In the genomic region with DNA sequence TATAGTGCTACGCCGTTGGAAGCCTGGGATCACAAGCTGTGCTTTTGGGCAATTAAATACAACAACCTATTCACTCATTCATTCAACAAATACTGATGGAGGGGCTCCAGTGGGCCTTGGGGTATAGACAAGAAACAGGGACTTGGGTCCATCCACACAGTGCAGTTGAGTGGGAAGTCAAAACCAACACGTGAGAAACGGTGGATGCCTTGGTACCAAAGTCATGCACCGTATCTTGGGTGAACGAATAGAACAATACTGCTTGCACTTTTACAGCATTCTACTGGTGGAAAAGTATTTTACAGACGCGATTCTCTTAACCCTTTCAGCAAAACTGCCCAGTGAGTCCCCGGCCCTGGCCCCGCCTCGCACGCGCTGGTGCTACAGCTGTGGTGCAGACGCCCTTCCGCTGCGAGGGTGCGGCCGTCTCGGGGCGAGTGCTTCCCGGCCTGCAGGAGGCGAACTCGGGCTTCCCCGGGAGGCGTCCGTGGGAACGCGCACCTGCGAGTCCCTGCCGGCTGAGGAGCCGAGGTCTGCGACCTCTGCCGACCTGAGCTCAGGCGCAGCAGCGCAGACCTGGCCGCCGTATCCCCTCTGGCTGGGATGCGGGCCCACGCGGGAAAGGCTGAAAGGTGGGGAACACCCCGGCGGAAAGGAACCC, we compare ENCODE assay signal across 8 cellular contexts. TPM values are rescaled to one million over a fixed set of nuclear protein-coding genes. Genes with fewer than 3 reads are reported as not detected.
A peak's percentile ranks its signal among the peaks of the same experiment; 100 is the strongest.
DNase-seq lines count a peak whose midpoint lies in the region; ATAC-seq, FAIRE-seq and TF ChIP-seq lines count a peak whose summit lies in the region.

No MANE protein-coding gene starts in this region.

- H4K20me1 ChIP-seq in endothelial cell of umbilical vein (replicated peaks; ENCODE audit: control insufficient read depth, extremely low read depth, insufficient read depth, low read length), result peaks cover 3% of the 10 kb centered on the region

- peak overlapping the region; percentile 75 for H3K4me3 Mint-ChIP-seq in activated CD8-positive, alpha-beta T cell treated with anti-CD3 and anti-CD28 coated beads, Interleukin-2, amount 10 ng/mL, durations not matched to agents 7 days and 5 days

- H3K4me2 ChIP-seq in endothelial cell of umbilical vein (ENCODE audit: insufficient read depth, low read length), result peak overlapping the region; percentile 76

- peak overlapping the region; percentile 60 for H3K4me3 ChIP-seq in A673 (ENCODE audit: low read depth, low read length, poor library complexity, severe bottlenecking)
- H3K4me3 ChIP-seq in endothelial cell of umbilical vein (replicated peaks in 1 of 3; ENCODE audit: insufficient read depth in 1 of 3, low read depth in 1 of 3, low read length in 3 of 3), result peak overlapping the region; percentile 16 to 64 (median 53)
- H3K4me3 ChIP-seq in mucosa of descending colon, result peak overlapping the region; percentile 27

- H3K9me3 ChIP-seq in A673 (ENCODE audit: low read depth, low read length, poor library complexity, severe bottlenecking) (no peaks in the 10 kb centered on the region), endothelial cell of umbilical vein (replicated peaks; ENCODE audit: control insufficient read depth, insufficient read depth, low read length) (no peaks in the 10 kb centered on the region), mucosa of descending colon (no peaks in the 10 kb centered on the region)

- no peaks in the 10 kb centered on the region for H3K9me3 Mint-ChIP-seq in activated CD8-positive, alpha-beta T cell treated with anti-CD3 and anti-CD28 coated beads, Interleukin-2, amount 10 ng/mL, durations not matched to agents 7 days and 5 days (ENCODE audit: insufficient read depth)

- H3K4me1 ChIP-seq in A673 (ENCODE audit: insufficient read depth, low read length, poor library complexity, severe bottlenecking), result no peaks in the 10 kb centered on the region
- peaks cover 13% of the 10 kb centered on the region for H3K4me1 ChIP-seq in endothelial cell of umbilical vein (ENCODE audit: control insufficient read depth, extremely low read depth, insufficient read depth, low read length)
- H3K4me1 ChIP-seq in mucosa of descending colon (ENCODE audit: low read depth), result no peaks in the 10 kb centered on the region

- H3K27ac Mint-ChIP-seq in activated CD8-positive, alpha-beta T cell treated with anti-CD3 and anti-CD28 coated beads, Interleukin-2, amount 10 ng/mL, durations not matched to agents 7 days and 5 days, result peak overlapping the region; percentile 55

- no peaks in the 10 kb centered on the region for H3K36me3 ChIP-seq in A673 (ENCODE audit: insufficient read depth, low read length, poor library complexity, severe bottlenecking)
- H3K36me3 ChIP-seq in endothelial cell of umbilical vein (ENCODE audit: control insufficient read depth in 2 of 2, extremely low read depth in 1 of 2, insufficient read depth in 2 of 2, low read length in 2 of 2), result no peaks in the 10 kb centered on the region
- H3K36me3 ChIP-seq in mucosa of descending colon (ENCODE audit: low read depth), result no peaks in the 10 kb centered on the region

- peak overlapping the region; percentile 95 for H2AFZ ChIP-seq in endothelial cell of umbilical vein (ENCODE audit: low read depth, low read length)

- ATAC-seq in GM18519 (IDR thresholded peaks at IDR 0.05; ENCODE audit: low FRiP score, unreplicated experiment) (peak; percentile 30), HG03060 (IDR thresholded peaks at IDR 0.05; ENCODE audit: low read depth, unreplicated experiment) (peak; percentile 33), mucosa of descending colon (peak; percentile 88)
- ATAC-seq in activated CD8-positive, alpha-beta T cell treated with anti-CD3 and anti-CD28 coated beads, Interleukin-2, amount 10 ng/mL, durations not matched to agents 7 days and 5 days, result peak; percentile 77

- no peaks in the 10 kb centered on the region for H3K36me3 Mint-ChIP-seq in activated CD8-positive, alpha-beta T cell treated with anti-CD3 and anti-CD28 coated beads, Interleukin-2, amount 10 ng/mL, durations not matched to agents 7 days and 5 days (ENCODE audit: low read depth)

- H3K27me3 Mint-ChIP-seq in activated CD8-positive, alpha-beta T cell treated with anti-CD3 and anti-CD28 coated beads, Interleukin-2, amount 10 ng/mL, durations not matched to agents 7 days and 5 days (ENCODE audit: low read depth), result peaks cover 43% of the 10 kb centered on the region

- H3K27ac ChIP-seq in A673 (ENCODE audit: low read depth, low read length, poor library complexity, severe bottlenecking) (no peak overlapping the region), endothelial cell of umbilical vein (ENCODE audit: insufficient read depth, low read depth, low read length) (no peak overlapping the region)

- TF ChIP-seq CTCF in A673 (conservative IDR thresholded peaks at IDR 0.05; ENCODE audit: low read depth, low read length), result peak; percentile 71
- peak; percentile 64 to 76 for TF ChIP-seq CTCF in endothelial cell of umbilical vein (IDR thresholded peaks at IDR 0.05; ENCODE audit: extremely low read depth in 1 of 2, insufficient read depth in 1 of 2, low read depth in 1 of 2, low read length in 2 of 2)
- TF ChIP-seq CTCF in mucosa of descending colon (IDR thresholded peaks at IDR 0.05), result peak; percentile 42

- intact Hi-C loops in A673 (cut with micrococcal nuclease; ENCODE audit: unreplicated experiment) (loop anchor here (10.0 kb wide), 1 partner anchor 296 kb away; no protein-coding TSS in a partner anchor), endothelial cell of umbilical vein (cut with micrococcal nuclease) (loop anchor here (1.0 to 5.0 kb wide), 5 partner anchors 112 to 309 kb away; a partner anchor contains a TSS), mucosa of descending colon (cut with DNase I, micrococcal nuclease) (no loop called here)

- no peaks in the 10 kb centered on the region for H3K79me2 ChIP-seq in endothelial cell of umbilical vein (ENCODE audit: control insufficient read depth, insufficient read depth, low read length)

- peak overlapping the region; percentile 8 for H3K9ac ChIP-seq in endothelial cell of umbilical vein (replicated peaks; ENCODE audit: extremely low read depth, insufficient read depth, low read length)

- TF ChIP-seq POLR2A in endothelial cell of umbilical vein (IDR thresholded peaks at IDR 0.05; ENCODE audit: low read depth, low read length), result no peak

- H3K9me1 ChIP-seq in endothelial cell of umbilical vein (replicated peaks; ENCODE audit: control insufficient read depth, extremely low read depth, insufficient read depth, low read length), result no peaks in the 10 kb centered on the region

- POLR2A ChIA-PET in A673 (lab: Charles Lee; ENCODE audit: low non-redundant PET), result no interaction called here
- POLR2A ChIA-PET in activated CD8-positive, alpha-beta T cell treated with anti-CD3 and anti-CD28 coated beads, Interleukin-2, amount 10 ng/mL, durations not matched to agents 7 days and 5 days (lab: Charles Lee), result interaction anchor here (1.5 kb wide), 1 partner anchor 311 kb away, joined by 3 read pairs; a partner anchor contains a TSS
- POLR2A ChIA-PET in endothelial cell of umbilical vein (lab: Charles Lee), result no interaction called here

- peaks cover 48% of the 10 kb centered on the region for H3K27me3 ChIP-seq in A673 (replicated peaks; ENCODE audit: insufficient read depth, low read depth, low read length, poor library complexity)
- H3K27me3 ChIP-seq in endothelial cell of umbilical vein (ENCODE audit: control insufficient read depth in 2 of 2, insufficient read depth in 2 of 2, low read length in 2 of 2), result peaks cover 26 to 36% of the 10 kb centered on the region in 2 experiments

- peaks cover 13% of the 10 kb centered on the region for H3K4me1 Mint-ChIP-seq in activated CD8-positive, alpha-beta T cell treated with anti-CD3 and anti-CD28 coated beads, Interleukin-2, amount 10 ng/mL, durations not matched to agents 7 days and 5 days (ENCODE audit: low read depth)

- CTCF ChIA-PET in A673 (lab: Charles Lee) (interaction anchor here (0.5 kb wide), 1 partner anchor 1889 kb away, joined by 4 read pairs; no protein-coding TSS in a partner anchor), endothelial cell of umbilical vein (lab: Charles Lee) (interaction anchor here (0.9 to 2.6 kb wide), 9 partner anchors 30 to 294 kb away, joined by 3 to 17 read pairs (median 5); no protein-coding TSS in a partner anchor)
- CTCF ChIA-PET in activated CD8-positive, alpha-beta T cell treated with anti-CD3 and anti-CD28 coated beads, Interleukin-2, amount 10 ng/mL, durations not matched to agents 7 days and 5 days (lab: Charles Lee), result interaction anchor here (1.1 to 1.2 kb wide), 3 partner anchors 14 to 310 kb away, joined by 3 read pairs; no protein-coding TSS in a partner anchor

- dilution Hi-C loops in endothelial cell of umbilical vein (cut with MboI; ENCODE audit: extremely low pct_ligation_motif_present, low sequenced_read_pairs), result no loop called here

- peak; percentile 77 for FAIRE-seq in endothelial cell of umbilical vein (lab: Jason Lieb, UNC)

- BruUV-seq in A673 (replicated peaks; lab: Mats Ljungman, UMichigan), result no TSS peak
- BruUV-seq in endothelial cell of umbilical vein (replicated peaks; lab: Mats Ljungman, UMichigan), result no TSS peak

- peak; percentile 66 for DNase-seq in A673 (ENCODE audit: low spot score)
- peak; percentile 96 for DNase-seq in NCI-H748 (lab: John Stamatoyannopoulos, UW; ENCODE audit: unreplicated experiment)
- peak; percentile 78 for DNase-seq in activated CD8-positive, alpha-beta T cell treated with anti-CD3 and anti-CD28 coated beads, Interleukin-2, amount 10 ng/mL, durations not matched to agents 7 days and 5 days
- peak; percentile 4 for DNase-seq in endothelial cell of umbilical vein (ENCODE audit: low read depth, low spot score)
- DNase-seq in mucosa of descending colon, result peak; percentile 76 to 88 (median 81)
- DNase-seq in stimulated activated CD8-positive, alpha-beta memory T cell treated with anti-CD3 and anti-CD28 coated beads, Interleukin-4, amount 100 ng/mL, for 24 hours (ENCODE audit: low read depth), result peak; percentile 47

RNA-seq across cellular contexts. Expression of a gene that starts 8.3 kb away (rescaled TPM):
- total RNA-seq in A673 (2021) (0.06 TPM in 1 of 2 replicates, not detected in the other), endothelial cell of umbilical vein (0.29 and 0.65 TPM in 2 replicates), mucosa of descending colon (1 to 10 TPM in 1 of 3 donors, under 1 TPM in 2; 0.32 to 3.8 (median 0.58) TPM)
- under 1 TPM in 1 of 2 experiments, not detected in 1; 0.11 TPM for total RNA-seq in activated CD8-positive, alpha-beta T cell treated with anti-CD3 and anti-CD28 coated beads, Interleukin-2, amount 10 ng/mL, durations not matched to agents 7 days and 5 days
- 0.19 and 0.23 TPM in 2 replicates for polyA plus RNA-seq in endothelial cell of umbilical vein
- polyA plus RNA-seq in endothelial cell of umbilical vein (2011; cell fraction: cytosol; rRNA removed), result 0.18 and 0.28 TPM in 2 replicates
- 0.28 and 0.42 TPM in 2 replicates for polyA plus RNA-seq in endothelial cell of umbilical vein (2011; cell fraction: nucleus; rRNA removed)
- 0.36 and 0.38 TPM in 2 replicates for polyA plus RNA-seq in endothelial cell of umbilical vein (2012)
- polyA minus RNA-seq in endothelial cell of umbilical vein, result 0.46 and 0.49 TPM in 2 replicates
- polyA minus RNA-seq in endothelial cell of umbilical vein (2011; cell fraction: cytosol; rRNA and poly(A)+ RNA removed), result not detected
- 0.14 and 0.67 TPM in 2 replicates for polyA minus RNA-seq in endothelial cell of umbilical vein (2011; cell fraction: nucleus; rRNA and poly(A)+ RNA removed)

Comparison
In these comparisons a context has a peak if more than half of its experiments do, and no peak if none do; other contexts are left out.
1. DNase-seq: peak in every context shown above with its lines; median percentile 96 in NCI-H748; 81 in mucosa of descending colon; 78 in activated CD8-positive, alpha-beta T cell treated with anti-CD3 and anti-CD28 coated beads, Interleukin-2, amount 10 ng/mL, durations not matched to agents 7 days and 5 days; 66 in A673; 47 in stimulated activated CD8-positive, alpha-beta memory T cell treated with anti-CD3 and anti-CD28 coated beads, Interleukin-4, amount 100 ng/mL, for 24 hours; 4 in endothelial cell of umbilical vein.
2. ATAC-seq: peak in every context shown above with its lines; median percentile 88 in mucosa of descending colon; 77 in activated CD8-positive, alpha-beta T cell treated with anti-CD3 and anti-CD28 coated beads, Interleukin-2, amount 10 ng/mL, durations not matched to agents 7 days and 5 days; 33 in HG03060; 30 in GM18519.
3. intact Hi-C loops: an anchor here in A673 (10.0 kb wide) and endothelial cell of umbilical vein (1.0 to 5.0 kb wide); none called in mucosa of descending colon.